In genomic region chr9:92520837-92521236, GRCh38 we compare ENCODE assay signal across 2 cellular contexts.
TF ChIP-seq lines count a peak whose summit lies in the region.

No MANE protein-coding gene starts in this region.

TF ChIP-seq in IMR-90, 13 proteins besides CTCF, POLR2A, EP300 and RAD21:
- TF ChIP-seq CHD1 (IDR thresholded peaks at IDR 0.05; ENCODE audit: low read depth, low read length) (no peak), CEBPB (IDR thresholded peaks at IDR 0.05; ENCODE audit: low read depth, low read length) (peak; percentile 61)

TF ChIP-seq in K562, 482 proteins besides CTCF, POLR2A, EP300 and RAD21 (continues in another document):
- TF ChIP-seq NCOA2 (IDR thresholded peaks at IDR 0.05; ENCODE audit: partially characterized antibody in 2 of 2) (no peak), ZNF77 (CRISPR knock-in tag; IDR thresholded peaks at IDR 0.05) (no peak), BRCA1 (IDR thresholded peaks at IDR 0.05) (no peak), BRCA1 (CRISPR knock-in tag; IDR thresholded peaks at IDR 0.05) (no peak), TCF3 (CRISPR knock-in tag; IDR thresholded peaks at IDR 0.05) (peak; percentile 36; the same call in 1 of the 2 replicates), ZNF395 (CRISPR knock-in tag; IDR thresholded peaks at IDR 0.05) (no peak), KLF10 (CRISPR knock-in tag; IDR thresholded peaks at IDR 0.05) (no peak), SRSF7 (optimal IDR thresholded peaks at IDR 0.05; ENCODE audit: low read depth, low read length) (no peak), MYC (IDR thresholded peaks at IDR 0.05; ENCODE audit: low read depth, low read length) (no peak), MYC (CRISPR knock-in tag; IDR thresholded peaks at IDR 0.05; ENCODE audit: borderline replicate concordance, low read depth) (no peak), ILF3 (IDR thresholded peaks at IDR 0.05; ENCODE audit: borderline replicate concordance) (no peak), E2F6 (IDR thresholded peaks at IDR 0.05; ENCODE audit: borderline replicate concordance in 1 of 2, extremely low read depth in 1 of 2, insufficient read depth in 1 of 2, insufficient read length in 1 of 2, low read depth in 1 of 2, low read length in 1 of 2, poor library complexity in 1 of 2, severe bottlenecking in 1 of 2) (no peak), CREB1 (IDR thresholded peaks at IDR 0.05) (no peak), CREB1 (CRISPR knock-in tag; IDR thresholded peaks at IDR 0.05) (no peak), FOXM1 (IDR thresholded peaks at IDR 0.05; ENCODE audit: low read depth) (no peak), FOXM1 (CRISPR knock-in tag; IDR thresholded peaks at IDR 0.05; ENCODE audit: low read depth) (no peak), SMARCC2 (IDR thresholded peaks at IDR 0.05; ENCODE audit: low read depth) (no peak), MITF (IDR thresholded peaks at IDR 0.05) (no peak), PATZ1 (CRISPR knock-in tag; IDR thresholded peaks at IDR 0.05; ENCODE audit: borderline replicate concordance) (no peak), ZNF143 (CRISPR knock-in tag; IDR thresholded peaks at IDR 0.05) (no peak), ZNF655 (CRISPR knock-in tag; IDR thresholded peaks at IDR 0.05) (no peak), RAD51 (IDR thresholded peaks at IDR 0.05; ENCODE audit: borderline replicate concordance, low read depth) (no peak), ZNF644 (tag; IDR thresholded peaks at IDR 0.05; ENCODE audit: low read depth) (no peak), NELFE (IDR thresholded peaks at IDR 0.05; ENCODE audit: insufficient read depth, insufficient read length) (no peak), CEBPG (CRISPR knock-in tag; IDR thresholded peaks at IDR 0.05) (peak; percentile 37; the same call in 1 of the 2 replicates), CEBPG (tag; conservative IDR thresholded peaks at IDR 0.05 in 1 of 2, IDR thresholded peaks at IDR 0.05 in 1 of 2) (0 out of 4 replicates have a peak, but pooled peaks have one; percentile 20 to 30), CBFA2T2 (conservative IDR thresholded peaks at IDR 0.05) (0 out of 2 replicates have a peak, but pooled peaks have one; percentile 6), HDAC8 (tag; IDR thresholded peaks at IDR 0.05) (no peak), ARID1B (IDR thresholded peaks at IDR 0.05) (peak; percentile 37), NR2F6 (CRISPR knock-in tag; IDR thresholded peaks at IDR 0.05) (no peak), HNRNPH1 (optimal IDR thresholded peaks at IDR 0.05; ENCODE audit: low read depth, low read length) (no peak), POLR2AphosphoS5 (IDR thresholded peaks at IDR 0.05; ENCODE audit: control insufficient read depth, insufficient read depth, low read depth, low read length) (no peak), ZBTB33 (CRISPR knock-in tag; IDR thresholded peaks at IDR 0.05) (no peak), CBX8 (IDR thresholded peaks at IDR 0.05; ENCODE audit: borderline replicate concordance, extremely low read depth, low read depth, low read length, poor library complexity, severe bottlenecking) (no peak), HDAC6 (IDR thresholded peaks at IDR 0.05; ENCODE audit: low read depth, low read length) (no peak), CBFA2T3 (IDR thresholded peaks at IDR 0.05) (0 out of 2 replicates have a peak, but pooled peaks have one; percentile 28), GATAD2A (IDR thresholded peaks at IDR 0.05) (no peak), CEBPB (tag; IDR thresholded peaks at IDR 0.05) (peak; percentile 90), BRF2 (IDR thresholded peaks at IDR 0.05; ENCODE audit: borderline replicate concordance, insufficient read depth, insufficient read length) (no peak), ZBTB9 (CRISPR knock-in tag; IDR thresholded peaks at IDR 0.05) (no peak), ARNT (IDR thresholded peaks at IDR 0.05) (no peak), SFPQ (IDR thresholded peaks at IDR 0.05; ENCODE audit: low read depth, low read length) (no peak), SRF (CRISPR knock-in tag; IDR thresholded peaks at IDR 0.05) (no peak), SP1 (CRISPR knock-in tag; IDR thresholded peaks at IDR 0.05) (no peak), PTRF (tag; IDR thresholded peaks at IDR 0.05) (no peak), ATF1 (CRISPR knock-in tag; IDR thresholded peaks at IDR 0.05) (no peak), ATF1 (tag; IDR thresholded peaks at IDR 0.05) (no peak), PML (IDR thresholded peaks at IDR 0.05; ENCODE audit: low read length) (no peak), HDAC1 (IDR thresholded peaks at IDR 0.05) (no peak), ZBTB49 (CRISPR knock-in tag; IDR thresholded peaks at IDR 0.05; ENCODE audit: borderline replicate concordance) (no peak), ZNF354B (CRISPR knock-in tag; IDR thresholded peaks at IDR 0.05) (no peak), CBFB (CRISPR knock-in tag; IDR thresholded peaks at IDR 0.05) (no peak)
